Comparison of ENCODE assay signal across 1 cellular context in the genomic region with DNA sequence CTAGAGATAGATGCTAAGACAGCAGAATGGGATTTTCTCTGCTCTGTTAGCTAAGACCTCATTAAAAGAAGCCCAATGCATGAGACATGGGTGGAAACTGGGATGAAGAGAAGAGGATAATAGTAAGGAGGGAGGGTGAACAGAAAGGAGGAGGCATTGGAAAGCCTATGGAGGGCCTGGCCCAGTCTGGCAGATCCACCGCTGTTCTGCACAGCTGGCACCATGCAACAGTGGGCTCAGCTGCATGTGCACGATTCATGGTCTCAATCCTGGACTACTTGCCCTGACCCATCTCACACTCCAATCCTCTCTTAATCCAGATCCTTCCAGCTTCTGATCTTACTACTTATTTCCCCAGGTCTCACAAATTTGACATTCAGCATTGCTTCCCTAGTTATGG.
TF ChIP-seq lines count a peak whose summit lies in the region.

No MANE protein-coding gene starts in this region.

TF ChIP-seq in HCT116, 20 proteins besides CTCF, POLR2A, EP300 and RAD21 (continued from another document):
- no peak for TF ChIP-seq SIN3A (IDR thresholded peaks at IDR 0.05; ENCODE audit: low read depth)
- TF ChIP-seq CBX3 (IDR thresholded peaks at IDR 0.05; ENCODE audit: low read depth) = no peak
- TF ChIP-seq SRF (IDR thresholded peaks at IDR 0.05; ENCODE audit: low read depth) = no peak
- TF ChIP-seq MAX (IDR thresholded peaks at IDR 0.05) = no peak
- TF ChIP-seq, protein P1, sequence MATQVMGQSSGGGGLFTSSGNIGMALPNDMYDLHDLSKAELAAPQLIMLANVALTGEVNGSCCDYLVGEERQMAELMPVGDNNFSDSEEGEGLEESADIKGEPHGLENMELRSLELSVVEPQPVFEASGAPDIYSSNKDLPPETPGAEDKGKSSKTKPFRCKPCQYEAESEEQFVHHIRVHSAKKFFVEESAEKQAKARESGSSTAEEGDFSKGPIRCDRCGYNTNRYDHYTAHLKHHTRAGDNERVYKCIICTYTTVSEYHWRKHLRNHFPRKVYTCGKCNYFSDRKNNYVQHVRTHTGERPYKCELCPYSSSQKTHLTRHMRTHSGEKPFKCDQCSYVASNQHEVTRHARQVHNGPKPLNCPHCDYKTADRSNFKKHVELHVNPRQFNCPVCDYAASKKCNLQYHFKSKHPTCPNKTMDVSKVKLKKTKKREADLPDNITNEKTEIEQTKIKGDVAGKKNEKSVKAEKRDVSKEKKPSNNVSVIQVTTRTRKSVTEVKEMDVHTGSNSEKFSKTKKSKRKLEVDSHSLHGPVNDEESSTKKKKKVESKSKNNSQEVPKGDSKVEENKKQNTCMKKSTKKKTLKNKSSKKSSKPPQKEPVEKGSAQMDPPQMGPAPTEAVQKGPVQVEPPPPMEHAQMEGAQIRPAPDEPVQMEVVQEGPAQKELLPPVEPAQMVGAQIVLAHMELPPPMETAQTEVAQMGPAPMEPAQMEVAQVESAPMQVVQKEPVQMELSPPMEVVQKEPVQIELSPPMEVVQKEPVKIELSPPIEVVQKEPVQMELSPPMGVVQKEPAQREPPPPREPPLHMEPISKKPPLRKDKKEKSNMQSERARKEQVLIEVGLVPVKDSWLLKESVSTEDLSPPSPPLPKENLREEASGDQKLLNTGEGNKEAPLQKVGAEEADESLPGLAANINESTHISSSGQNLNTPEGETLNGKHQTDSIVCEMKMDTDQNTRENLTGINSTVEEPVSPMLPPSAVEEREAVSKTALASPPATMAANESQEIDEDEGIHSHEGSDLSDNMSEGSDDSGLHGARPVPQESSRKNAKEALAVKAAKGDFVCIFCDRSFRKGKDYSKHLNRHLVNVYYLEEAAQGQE (IDR thresholded peaks at IDR 0.05; ENCODE audit: low read depth) = no peak
- TF ChIP-seq FOSL1 (IDR thresholded peaks at IDR 0.05; ENCODE audit: low read depth) = no peak
- no peak for TF ChIP-seq CEBPB (IDR thresholded peaks at IDR 0.05; ENCODE audit: low read depth)
- no peak for TF ChIP-seq POLR2AphosphoS5 (IDR thresholded peaks at IDR 0.05; ENCODE audit: low read depth, low read length)
- TF ChIP-seq, protein P2, sequence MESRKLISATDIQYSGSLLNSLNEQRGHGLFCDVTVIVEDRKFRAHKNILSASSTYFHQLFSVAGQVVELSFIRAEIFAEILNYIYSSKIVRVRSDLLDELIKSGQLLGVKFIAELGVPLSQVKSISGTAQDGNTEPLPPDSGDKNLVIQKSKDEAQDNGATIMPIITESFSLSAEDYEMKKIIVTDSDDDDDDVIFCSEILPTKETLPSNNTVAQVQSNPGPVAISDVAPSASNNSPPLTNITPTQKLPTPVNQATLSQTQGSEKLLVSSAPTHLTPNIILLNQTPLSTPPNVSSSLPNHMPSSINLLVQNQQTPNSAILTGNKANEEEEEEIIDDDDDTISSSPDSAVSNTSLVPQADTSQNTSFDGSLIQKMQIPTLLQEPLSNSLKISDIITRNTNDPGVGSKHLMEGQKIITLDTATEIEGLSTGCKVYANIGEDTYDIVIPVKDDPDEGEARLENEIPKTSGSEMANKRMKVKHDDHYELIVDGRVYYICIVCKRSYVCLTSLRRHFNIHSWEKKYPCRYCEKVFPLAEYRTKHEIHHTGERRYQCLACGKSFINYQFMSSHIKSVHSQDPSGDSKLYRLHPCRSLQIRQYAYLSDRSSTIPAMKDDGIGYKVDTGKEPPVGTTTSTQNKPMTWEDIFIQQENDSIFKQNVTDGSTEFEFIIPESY (IDR thresholded peaks at IDR 0.05; ENCODE audit: extremely low read depth, insufficient replicate concordance, low read length) = no peak
- no peak for TF ChIP-seq ZNF274 (IDR thresholded peaks at IDR 0.05; ENCODE audit: low read depth, low read length)
- TF ChIP-seq SP1 (IDR thresholded peaks at IDR 0.05; ENCODE audit: low read depth) = no peak
- TF ChIP-seq YY1 (IDR thresholded peaks at IDR 0.05; ENCODE audit: extremely low read depth, insufficient replicate concordance, low read depth, low read length) = no peak
- TF ChIP-seq EGR1 (IDR thresholded peaks at IDR 0.05; ENCODE audit: low read depth) = no peak
- TF ChIP-seq EZH2phosphoT487 (IDR thresholded peaks at IDR 0.05; ENCODE audit: borderline replicate concordance) = no peak
- TF ChIP-seq ATF3 (IDR thresholded peaks at IDR 0.05) = no peak
- no peak for TF ChIP-seq EZH2 (IDR thresholded peaks at IDR 0.05)
- TF ChIP-seq TCF7L2 (IDR thresholded peaks at IDR 0.05; ENCODE audit: borderline replicate concordance, extremely low read depth, insufficient read depth, insufficient read length) = no peak
